25 cellular contexts compared by ENCODE assay signal in genomic region chr12:31845613-31846321, GRCh38.
DNase-seq lines count a peak whose midpoint lies in the region; ATAC-seq and TF ChIP-seq lines count a peak whose summit lies in the region.
"Had no signal": no experiment of that assay in that cellular context is flagged by ENCODE, and none has a peak within 500 bp of the region (broad histone marks: within the 10 kb centered on the region; RNA-seq: fewer than 3 reads in every experiment).

No MANE protein-coding gene starts in this region.

- no peaks in the 10 kb centered on the region for H3K27me3 Mint-ChIP-seq in CD8-positive, alpha-beta T cell (ENCODE audit: low read depth)
- H3K27me3 Mint-ChIP-seq: B cell had no signal

- CTCF ChIA-PET in CD8-positive, alpha-beta T cell (lab: Charles Lee): interaction anchor here (1.0 kb wide), 1 partner anchor 32 kb away, joined by 4 read pairs; no protein-coding TSS in a partner anchor

- TF ChIP-seq POLR2A in testis (IDR thresholded peaks at IDR 0.05) (no peak), erythroblast (IDR thresholded peaks at IDR 0.05; ENCODE audit: low read length) (no peak)

- H3K27ac Mint-ChIP-seq in CD8-positive, alpha-beta T cell: peak overlapping the region; percentile 6
- H3K27ac Mint-ChIP-seq: B cell, HFFc6 had no signal

- no peak overlapping the region for H3K4me3 ChIP-seq in CD8-positive, alpha-beta T cell (ENCODE audit: low read depth, low read length)
- H3K4me3 ChIP-seq in testis: no peak overlapping the region
- H3K4me3 ChIP-seq: GM12878, Peyer's patch had no signal

- no peak for TF ChIP-seq CTCF in CD8-positive, alpha-beta T cell (IDR thresholded peaks at IDR 0.05)
- no peak for TF ChIP-seq CTCF in testis (IDR thresholded peaks at IDR 0.05)

- intact Hi-C loops in CD8-positive, alpha-beta T cell (cut with DNase I, micrococcal nuclease): no loop called here
- intact Hi-C loops in testis (cut with DNase I; ENCODE audit: low total_unique reads): no loop called here

- no peak for ATAC-seq in CD8-positive, alpha-beta T cell
- ATAC-seq: GM12878, SK-N-SH treated with all-trans-retinoic acid at 6 μM for 48 hours had no signal

- H3K36me3 ChIP-seq in CD8-positive, alpha-beta T cell (ENCODE audit: insufficient read depth, low read length): no peaks in the 10 kb centered on the region
- no peaks in the 10 kb centered on the region for H3K36me3 ChIP-seq in testis (ENCODE audit: low read depth, missing control alignments)
- H3K36me3 ChIP-seq: Peyer's patch had no signal

- no peaks in the 10 kb centered on the region for H3K4me1 ChIP-seq in CD8-positive, alpha-beta T cell (ENCODE audit: insufficient read depth, low read length)
- H3K4me1 ChIP-seq in testis: no peaks in the 10 kb centered on the region
- H3K4me1 ChIP-seq: Peyer's patch had no signal

- WGBS in testis, 2 donors: 45 to 60% methylated on average over 6 of the region's 6 CpGs

- H3K27ac ChIP-seq in CD8-positive, alpha-beta T cell (ENCODE audit: low read depth, low read length): no peak overlapping the region
- H3K27ac ChIP-seq in testis: no peak overlapping the region
- H3K27ac ChIP-seq: Peyer's patch had no signal

- H3K9me3 Mint-ChIP-seq in CD8-positive, alpha-beta T cell: no peaks in the 10 kb centered on the region

- H3K4me3 Mint-ChIP-seq in CD8-positive, alpha-beta T cell: no peak overlapping the region
- H3K4me3 Mint-ChIP-seq: B cell, CD14-positive monocyte, HFFc6 had no signal

- peaks cover 14% of the 10 kb centered on the region for H3K4me1 Mint-ChIP-seq in CD8-positive, alpha-beta T cell (ENCODE audit: low read depth)

- peaks cover 5% of the 10 kb centered on the region for H3K36me3 Mint-ChIP-seq in CD8-positive, alpha-beta T cell

- no peaks in the 10 kb centered on the region for H3K27me3 ChIP-seq in CD8-positive, alpha-beta T cell (ENCODE audit: insufficient read depth, low read length)
- H3K27me3 ChIP-seq in testis: no peaks in the 10 kb centered on the region
- H3K27me3 ChIP-seq: Peyer's patch had no signal

- DNase-seq in CD8-positive, alpha-beta T cell: no peak
- peak; percentile 95 for DNase-seq in amniotic epithelial cell (ENCODE audit: low read depth)
- DNase-seq in islet precursor cell: peak; percentile 36
- DNase-seq in testis: peak; percentile 63
- DNase-seq in erythroblast (lab: John Stamatoyannopoulos, UW): no peak
- DNase-seq in activated T-cell treated with anti-CD3 and anti-CD28 coated beads for 4 hours: no peak
- no peak for DNase-seq in amygdala (lab: John Stamatoyannopoulos, UW)
- DNase-seq: COR-L47; DMS 273 treated with DMSO at 0.1 percent for 48 hours; DMS79 treated with DMSO at 0.1 percent for 48 hours; H7; HFFc6; KG1; NCI-H1092; NCI-H1436 treated with DMSO at 0.1 percent for 48 hours; NCI-H1930; NCI-H2227 treated with DMSO at 0.1 percent for 48 hours; NCI-H510A treated with DMSO at 0.1 percent for 48 hours; NCI-H748 treated with DMSO at 0.1 percent for 48 hours; NK-92 treated with Interleukin-12 subunit alpha and Interleukin-12 subunit beta, amount 100 ng/mL, for 24 hours; Peyer's patch had no signal

- POLR2A ChIA-PET in CD8-positive, alpha-beta T cell (lab: Charles Lee): no interaction called here

- peaks cover 9% of the 10 kb centered on the region for H3K9me3 ChIP-seq in CD8-positive, alpha-beta T cell (ENCODE audit: low read length)
- no peaks in the 10 kb centered on the region for H3K9me3 ChIP-seq in testis

Comparison
In these comparisons a context has a peak if more than half of its experiments do, and no peak if none do; other contexts are left out.
1. DNase-seq: peak in amniotic epithelial cell (single experiment), islet precursor cell (single experiment) and testis (single experiment); none in CD8-positive, alpha-beta T cell (0 of 7), erythroblast (0 of 2), activated T-cell treated with anti-CD3 and anti-CD28 coated beads for 4 hours (single experiment) and amygdala (0 of 56).